In genomic region chr1:212610575-212610967, GRCh38 we compare ENCODE assay signal across 10 cellular contexts. TPM values are rescaled to one million over a fixed set of nuclear protein-coding genes. Genes with fewer than 3 reads are reported as not detected.
DNase-seq lines count a peak whose midpoint lies in the region; FAIRE-seq and TF ChIP-seq lines count a peak whose summit lies in the region.
"Had no signal": no experiment of that assay in that cellular context is flagged by ENCODE, and none has a peak within 500 bp of the region (broad histone marks: within the 10 kb centered on the region; RNA-seq: fewer than 3 reads in every experiment).

No MANE protein-coding gene starts in this region.

- H4K20me1 ChIP-seq in BLaER1, result peaks cover 77% of the 10 kb centered on the region

- peaks cover 33% of the 10 kb centered on the region for H3K27me3 ChIP-seq in BLaER1

- H3K9me3 ChIP-seq in BLaER1 (no peaks in the 10 kb centered on the region), HEK293 (ENCODE audit: control insufficient read depth, insufficient read depth, low read depth, low read length) (no peaks in the 10 kb centered on the region), mesodermal cell (ENCODE audit: control insufficient read depth, low read length) (no peaks in the 10 kb centered on the region)

- FAIRE-seq in frontal cortex (lab: Jason Lieb, UNC), result no peak

- TF ChIP-seq CTCF in HEK293 (tag by site-specific recombination; IDR thresholded peaks at IDR 0.05), result no peak

- H3K4me3 ChIP-seq in BLaER1 (peak overlapping the region; percentile 79; the same call in 1 of the 2 replicates), HEK293 (ENCODE audit: low read depth, low read length) (peak overlapping the region; percentile 82), mesodermal cell (ENCODE audit: extremely low read depth, insufficient read depth, low read length, poor library complexity, severe bottlenecking) (peak overlapping the region; percentile 84)

- H3K4me1 ChIP-seq in BLaER1 (peaks cover 30% of the 10 kb centered on the region), HEK293 (ENCODE audit: control insufficient read depth, insufficient read depth, low read length) (peaks cover 14% of the 10 kb centered on the region), mesodermal cell (ENCODE audit: control insufficient read depth, insufficient read depth, low read length, poor library complexity, severe bottlenecking) (peaks cover 57% of the 10 kb centered on the region)

- H3K4me2 ChIP-seq in BLaER1, result peak overlapping the region; percentile 97

- 78 to 89% methylated on average over 5 of the region's 5 CpGs for WGBS in mesodermal cell (ENCODE audit: insufficient coverage in 2 of 2), 2 experiments

- DNase-seq in astrocyte of the hippocampus (ENCODE audit: low read depth, low spot score) (peak; percentile 41), frontal cortex (ENCODE audit: low spot score in 2 of 2) (no peak), HEK293T (ENCODE audit: extremely low spot score) (no peak), ecto neural progenitor cell (ENCODE audit: low spot score) (no peak), EL (no peak)
- DNase-seq: amygdala, NCI-H2171 had no signal

- H3K36me3 ChIP-seq in BLaER1 (peaks cover 11% of the 10 kb centered on the region), HEK293 (ENCODE audit: control insufficient read depth in 2 of 2, insufficient read depth in 1 of 2, low read length in 2 of 2) (peaks cover 1 to 15% of the 10 kb centered on the region in 2 experiments; a peak in 2 of 3 replicates), mesodermal cell (ENCODE audit: control insufficient read depth, insufficient read depth, low read length) (peaks cover 26% of the 10 kb centered on the region)

- H3K27ac ChIP-seq in BLaER1, result no peak overlapping the region
- H3K27ac ChIP-seq in HEK293 (ENCODE audit: extremely low read depth, low read depth, low read length), result no peak overlapping the region
- H3K27ac ChIP-seq in mesodermal cell (ENCODE audit: low read depth, low read length, severe bottlenecking), result no peak overlapping the region

- POLR2A ChIA-PET in HEK293 (lab: Yijun Ruan, JAX) (interaction anchor here (1.5 to 2.9 kb wide), 2 partner anchors 8 to 62 kb away, joined by 3 to 25 read pairs; no protein-coding TSS in a partner anchor), HEK293T (lab: Yijun Ruan, JAX) (interaction anchor here (0.7 to 1.6 kb wide), 2 partner anchors 28 to 93 kb away, joined by 3 to 5 read pairs; no protein-coding TSS in a partner anchor)

- CTCF ChIA-PET in HEK293 (lab: Yijun Ruan, JAX) (interaction anchor here (0.6 to 2.1 kb wide), 3 partner anchors 44 to 940 kb away, joined by 3 to 9 read pairs (median 4); no protein-coding TSS in a partner anchor), HEK293T (lab: Yijun Ruan, JAX) (interaction anchor here (0.6 kb wide), 1 partner anchor 155 kb away, joined by 4 read pairs; no protein-coding TSS in a partner anchor)

- no peak overlapping the region for H3K9ac ChIP-seq in BLaER1

TF ChIP-seq in HEK293, 187 proteins besides CTCF, POLR2A, EP300 and RAD21:
- TF ChIP-seq TCF7L2 (IDR thresholded peaks at IDR 0.05; ENCODE audit: borderline replicate concordance, low read depth, low read length) (no peak), ZNF292 (tag by site-specific recombination; IDR thresholded peaks at IDR 0.05; ENCODE audit: borderline replicate concordance, low read depth) (no peak), ZBTB48 (tag by site-specific recombination; IDR thresholded peaks at IDR 0.05) (peak; percentile 28; the same call in 1 of the 2 replicates), ZNF768 (tag by site-specific recombination; IDR thresholded peaks at IDR 0.05) (no peak), FEZF1 (tag by site-specific recombination; IDR thresholded peaks at IDR 0.05) (peak; percentile 63), ZNF416 (tag by site-specific recombination; IDR thresholded peaks at IDR 0.05) (no peak), ZNF23 (tag by site-specific recombination; IDR thresholded peaks at IDR 0.05; ENCODE audit: borderline replicate concordance) (no peak), KLF17 (tag by site-specific recombination; IDR thresholded peaks at IDR 0.05) (no peak), ZNF785 (tag by site-specific recombination; IDR thresholded peaks at IDR 0.05) (no peak)

TF ChIP-seq in HEK293T, 16 proteins besides CTCF, POLR2A, EP300 and RAD21:
- TF ChIP-seq ARNT (IDR thresholded peaks at IDR 0.05), result no peak
- no peak for TF ChIP-seq ELF4 (IDR thresholded peaks at IDR 0.05)
- no peak for TF ChIP-seq LEF1 (IDR thresholded peaks at IDR 0.05; ENCODE audit: borderline replicate concordance)
- TF ChIP-seq TARDBP (IDR thresholded peaks at IDR 0.05), result no peak
- TF ChIP-seq SUZ12 (IDR thresholded peaks at IDR 0.05), result no peak
- TF ChIP-seq FOXK2 (IDR thresholded peaks at IDR 0.05), result no peak
- TF ChIP-seq HDGF (IDR thresholded peaks at IDR 0.05; ENCODE audit: borderline replicate concordance), result no peak
- TF ChIP-seq NFRKB (IDR thresholded peaks at IDR 0.05), result no peak
- TF ChIP-seq FOXA1 (IDR thresholded peaks at IDR 0.05), result no peak
- no peak for TF ChIP-seq SP1 (IDR thresholded peaks at IDR 0.05)
- no peak for TF ChIP-seq BHLHE40 (IDR thresholded peaks at IDR 0.05; ENCODE audit: borderline replicate concordance)
- TF ChIP-seq FOXM1 (IDR thresholded peaks at IDR 0.05; ENCODE audit: borderline replicate concordance), result no peak
- TF ChIP-seq L3MBTL2 (conservative IDR thresholded peaks at IDR 0.05), result no peak
- no peak for TF ChIP-seq PKNOX1 (IDR thresholded peaks at IDR 0.05)
- TF ChIP-seq ZNF384 (IDR thresholded peaks at IDR 0.05), result no peak
- TF ChIP-seq CTBP1 (IDR thresholded peaks at IDR 0.05; ENCODE audit: borderline replicate concordance), result no peak

RNA-seq across cellular contexts. Expression of gene ATF3, which starts 2.0 kb away (rescaled TPM):
- 36.3 TPM for polyA plus RNA-seq in mesodermal cell (2013, experiment 1 of 2)
- polyA plus RNA-seq in mesodermal cell (2013, experiment 2 of 2), result 47.8 TPM
- total RNA-seq in frontal cortex, result 1.6 TPM
